ENCODE assay signal across 15 cellular contexts in genomic region chr5:13218518-13218917, GRCh38.
DNase-seq lines count a peak whose midpoint lies in the region; ATAC-seq and TF ChIP-seq lines count a peak whose summit lies in the region.
"Had no signal": no experiment of that assay in that cellular context is flagged by ENCODE, and none has a peak within 500 bp of the region (broad histone marks: within the 10 kb centered on the region; RNA-seq: fewer than 3 reads in every experiment).

No MANE protein-coding gene starts in this region.

- H3K9me3 ChIP-seq in Caco-2: no peaks in the 10 kb centered on the region
- H3K9me3 ChIP-seq: pancreas had no signal

- DNase-seq in Caco-2 (peak in 1 of 2 experiments; percentile 6), HK-2 (ENCODE audit: unreplicated experiment) (peak; percentile 3), SK-MEL-5 (ENCODE audit: low read depth, low spot score) (peak; percentile 71), iPS-NIHi11 (ENCODE audit: low spot score) (peak; percentile 24), LoVo (ENCODE audit: low spot score) (no peak), posterior vena cava (ENCODE audit: low spot score) (no peak)
- DNase-seq in activated CD4-positive, CD25-positive, alpha-beta regulatory T cell treated with anti-CD3 and anti-CD28 coated beads, Interleukin-2, amount 50 U/mL, for 72 hours: no peak
- DNase-seq: activated CD4-positive, alpha-beta memory T cell treated with anti-CD3 and anti-CD28 coated beads for 36 hours; activated naive CD8-positive, alpha-beta T cell treated with anti-CD3 and anti-CD28 coated beads, Interleukin-2, amount 10 ng/mL, durations not matched to agents 7 days and 5 days; effector memory CD8-positive, alpha-beta T cell; NCI-H187; pancreas; trophoblast cell had no signal

- no peaks in the 10 kb centered on the region for H3K9me3 Mint-ChIP-seq in Caco-2 (ENCODE audit: unreplicated experiment)

- CTCF ChIA-PET in Caco-2 (lab: Charles Lee): no interaction called here

- peak; percentile 21 to 28 for TF ChIP-seq CTCF in Caco-2 (IDR thresholded peaks at IDR 0.05; ENCODE audit: insufficient read depth in 1 of 2, low read depth in 1 of 2, low read length in 1 of 2, severe bottlenecking in 1 of 2, unreplicated experiment in 1 of 2)

- intact Hi-C loops in Caco-2 (cut with micrococcal nuclease; ENCODE audit: unreplicated experiment): loop anchor here (1.0 kb wide), 2 partner anchors 261 to 739 kb away; no protein-coding TSS in a partner anchor
- intact Hi-C loops in posterior vena cava (cut with DNase I): no loop called here

- H3K36me3 Mint-ChIP-seq in Caco-2 (ENCODE audit: insufficient read depth, unreplicated experiment): no peaks in the 10 kb centered on the region
- H3K36me3 Mint-ChIP-seq: activated CD4-positive, alpha-beta memory T cell treated with anti-CD3 and anti-CD28 coated beads for 36 hours; activated naive CD8-positive, alpha-beta T cell treated with anti-CD3 and anti-CD28 coated beads, Interleukin-2, amount 10 ng/mL, durations not matched to agents 7 days and 5 days had no signal

- no TSS peak for BruUV-seq in Caco-2 (replicated peaks; lab: Mats Ljungman, UMichigan)

- H3K27ac Mint-ChIP-seq in Caco-2 (ENCODE audit: unreplicated experiment): no peak overlapping the region
- H3K27ac Mint-ChIP-seq: activated CD4-positive, alpha-beta memory T cell treated with anti-CD3 and anti-CD28 coated beads for 36 hours; activated naive CD8-positive, alpha-beta T cell treated with anti-CD3 and anti-CD28 coated beads, Interleukin-2, amount 10 ng/mL, durations not matched to agents 7 days and 5 days; effector memory CD8-positive, alpha-beta T cell had no signal

- H3K36me3 ChIP-seq in Caco-2 (ENCODE audit: control insufficient read depth, insufficient read depth, low read length): no peaks in the 10 kb centered on the region
- H3K36me3 ChIP-seq: pancreas had no signal

- H3K4me1 ChIP-seq in Caco-2: no peaks in the 10 kb centered on the region

- in situ Hi-C loops in SK-MEL-5 (cut with HindIII; ENCODE audit: low pct_unique_long_range_greater_than_20kb, low sequenced_read_pairs): no loop called here

- no peaks in the 10 kb centered on the region for H3K4me1 Mint-ChIP-seq in Caco-2 (ENCODE audit: low read depth, unreplicated experiment)
- H3K4me1 Mint-ChIP-seq: activated naive CD8-positive, alpha-beta T cell treated with anti-CD3 and anti-CD28 coated beads, Interleukin-2, amount 10 ng/mL, durations not matched to agents 7 days and 5 days had no signal

- no peak overlapping the region for H3K4me3 ChIP-seq in Caco-2 (ENCODE audit: low read depth, low read length)
- H3K4me3 ChIP-seq: pancreas, SK-N-MC had no signal

- no peaks in the 10 kb centered on the region; the same call in 1 of the 2 replicates for H3K27me3 ChIP-seq in Caco-2 (replicated peaks; ENCODE audit: control insufficient read depth, insufficient read depth, low read length)
- H3K27me3 ChIP-seq: pancreas had no signal

- ATAC-seq in HG03342 (IDR thresholded peaks at IDR 0.05; ENCODE audit: unreplicated experiment): no peak
- ATAC-seq: effector memory CD8-positive, alpha-beta T cell; pancreas had no signal

- no peak overlapping the region for H3K4me3 Mint-ChIP-seq in Caco-2 (ENCODE audit: unreplicated experiment)
- H3K4me3 Mint-ChIP-seq: activated CD4-positive, alpha-beta memory T cell treated with anti-CD3 and anti-CD28 coated beads for 36 hours; activated naive CD8-positive, alpha-beta T cell treated with anti-CD3 and anti-CD28 coated beads, Interleukin-2, amount 10 ng/mL, durations not matched to agents 7 days and 5 days; effector memory CD8-positive, alpha-beta T cell had no signal

- peaks cover 3% of the 10 kb centered on the region for H3K27me3 Mint-ChIP-seq in Caco-2 (ENCODE audit: insufficient read depth, unreplicated experiment)
- H3K27me3 Mint-ChIP-seq: activated CD4-positive, alpha-beta memory T cell treated with anti-CD3 and anti-CD28 coated beads for 36 hours; activated naive CD8-positive, alpha-beta T cell treated with anti-CD3 and anti-CD28 coated beads, Interleukin-2, amount 10 ng/mL, durations not matched to agents 7 days and 5 days; effector memory CD8-positive, alpha-beta T cell had no signal

- POLR2A ChIA-PET in Caco-2 (lab: Charles Lee): no interaction called here

Comparison
In these comparisons a context has a peak if more than half of its experiments do, and no peak if none do; other contexts are left out.
1. DNase-seq: peak in HK-2 (single experiment), SK-MEL-5 (single experiment) and iPS-NIHi11 (single experiment); none in LoVo (single experiment), posterior vena cava (single experiment) and activated CD4-positive, CD25-positive, alpha-beta regulatory T cell treated with anti-CD3 and anti-CD28 coated beads, Interleukin-2, amount 50 U/mL, for 72 hours (single experiment).